Comparison of ENCODE assay signal across 8 cellular contexts in genomic region chr1:183956559-183957188, GRCh38.
DNase-seq lines count a peak whose midpoint lies in the region; FAIRE-seq and TF ChIP-seq lines count a peak whose summit lies in the region.

No MANE protein-coding gene starts in this region.

- no peak overlapping the region for H2BK15ac ChIP-seq in H9 (ENCODE audit: low read depth, low read length)

- no peak overlapping the region for H3K56ac ChIP-seq in H9 (ENCODE audit: insufficient read length, low read depth, low read length)

- POLR2A ChIA-PET in activated CD4-positive, alpha-beta memory T cell treated with anti-CD3 and anti-CD28 coated beads for 36 hours (lab: Charles Lee) = interaction anchor here (0.9 to 2.0 kb wide), 3 partner anchors 41 to 305 kb away, joined by 3 to 7 read pairs (median 3); no protein-coding TSS in a partner anchor

- H2BK12ac ChIP-seq in H9 (ENCODE audit: insufficient read length, low read depth, low read length) = peak overlapping the region; percentile 45

- H3K4ac ChIP-seq in H9 (ENCODE audit: low read depth, low read length) = no peak overlapping the region

- no peaks in the 10 kb centered on the region for H3K9me3 Mint-ChIP-seq in H9
- H3K9me3 Mint-ChIP-seq in activated CD4-positive, alpha-beta memory T cell treated with anti-CD3 and anti-CD28 coated beads for 36 hours = no peaks in the 10 kb centered on the region

- H3K36me3 ChIP-seq in fibroblast of lung (ENCODE audit: control insufficient read depth, insufficient read depth, low read length) (no peaks in the 10 kb centered on the region), small intestine (ENCODE audit: control insufficient read depth in 2 of 2, insufficient read depth in 2 of 2, low read length in 2 of 2) (no peaks in the 10 kb centered on the region), prostate gland (no peaks in the 10 kb centered on the region)

- H3K4me3 ChIP-seq in fibroblast of lung (replicated peaks in 1 of 4; ENCODE audit: control extremely low read depth in 1 of 4, insufficient read depth in 1 of 4, low read depth in 3 of 4, low read length in 4 of 4) (no peak overlapping the region), small intestine (ENCODE audit: low read depth in 1 of 2, low read length in 2 of 2) (no peak overlapping the region), prostate gland (no peak overlapping the region)

- H3K4me1 Mint-ChIP-seq in H9 = no peaks in the 10 kb centered on the region
- peaks cover 17% of the 10 kb centered on the region for H3K4me1 Mint-ChIP-seq in activated CD4-positive, alpha-beta memory T cell treated with anti-CD3 and anti-CD28 coated beads for 36 hours (ENCODE audit: low read depth)

- H4K8ac ChIP-seq in H9 (replicated peaks; ENCODE audit: insufficient read length, low read depth, low read length) = no peak overlapping the region

- no peak overlapping the region for H4K91ac ChIP-seq in H9 (ENCODE audit: insufficient read length, low read depth, low read length)

- DNase-seq in GM10266 (ENCODE audit: extremely low spot score) = peak; percentile 80
- DNase-seq in H9 = no peak
- peak; percentile 87 for DNase-seq in M059J (ENCODE audit: low read depth)
- DNase-seq in activated CD4-positive, alpha-beta memory T cell treated with anti-CD3 and anti-CD28 coated beads for 36 hours = peak; percentile 72
- DNase-seq in fibroblast of lung (ENCODE audit: low read depth in 2 of 2) = peak; percentile 72 to 90
- DNase-seq in small intestine = peak; percentile 65
- DNase-seq in NCI-H524 (lab: John Stamatoyannopoulos, UW) = no peak
- DNase-seq in prostate gland (ENCODE audit: low spot score) = no peak

- no peak overlapping the region for H3K4me2 ChIP-seq in H9 (ENCODE audit: insufficient read depth, insufficient read length, low read length)
- H3K4me2 ChIP-seq in fibroblast of lung (ENCODE audit: extremely low read depth, insufficient read depth, low read length) = no peak overlapping the region

- H3K9ac ChIP-seq in H9 (ENCODE audit: extremely low read depth, insufficient read length, low read length) = no peak overlapping the region
- no peak overlapping the region for H3K9ac ChIP-seq in fibroblast of lung (ENCODE audit: insufficient read depth, low read length)

- WGBS in H9 (ENCODE audit: extremely low coverage, insufficient read length, low lambda C conversion rate) = no CpG with 5 or more reads among the region's 2 CpGs
- WGBS in small intestine, 3 donors = 50 to 76% (median 57%) methylated on average over 2 of the region's 2 CpGs
- 72% methylated on average over 2 of the region's 2 CpGs for WGBS in prostate gland

- H3K4me1 ChIP-seq in H9 (ENCODE audit: insufficient read depth, low read length) (no peaks in the 10 kb centered on the region), fibroblast of lung (ENCODE audit: control insufficient read depth, extremely low read depth, insufficient read depth, low read length) (peaks cover 2% of the 10 kb centered on the region), small intestine (ENCODE audit: control insufficient read depth in 2 of 2, insufficient read depth in 1 of 2, low read depth in 1 of 2, low read length in 1 of 2) (no peaks in the 10 kb centered on the region), prostate gland (replicated peaks) (no peaks in the 10 kb centered on the region)

- H3K79me2 ChIP-seq in H9 (ENCODE audit: insufficient read depth, low read length) (no peaks in the 10 kb centered on the region), fibroblast of lung (ENCODE audit: control insufficient read depth, insufficient read depth, low read length) (no peaks in the 10 kb centered on the region)

- peaks cover 11% of the 10 kb centered on the region; the same call in 1 of the 2 replicates for H3K27me3 Mint-ChIP-seq in H9 (ENCODE audit: low read depth)
- H3K27me3 Mint-ChIP-seq in activated CD4-positive, alpha-beta memory T cell treated with anti-CD3 and anti-CD28 coated beads for 36 hours = no peaks in the 10 kb centered on the region

- H2BK20ac ChIP-seq in H9 (ENCODE audit: low read depth, low read length, poor library complexity, severe bottlenecking) = no peak overlapping the region

- no peaks in the 10 kb centered on the region for H3K23me2 ChIP-seq in H9 (ENCODE audit: insufficient read length, low read depth, low read length, poor library complexity, severe bottlenecking)

- CTCF ChIA-PET in activated CD4-positive, alpha-beta memory T cell treated with anti-CD3 and anti-CD28 coated beads for 36 hours (lab: Charles Lee) = interaction anchor here (1.2 to 4.0 kb wide), 4 partner anchors 41 to 301 kb away, joined by 3 to 22 read pairs (median 8); no protein-coding TSS in a partner anchor

- no peak overlapping the region for H2AFZ ChIP-seq in H9 (ENCODE audit: low read length)
- peak overlapping the region; percentile 19 for H2AFZ ChIP-seq in fibroblast of lung (ENCODE audit: low read length)

- intact Hi-C loops in activated CD4-positive, alpha-beta memory T cell treated with anti-CD3 and anti-CD28 coated beads for 36 hours (cut with micrococcal nuclease) = loop anchor here (1.0 to 10.0 kb wide), 10 partner anchors 32 to 936 kb away; partner anchors contain the start of genes COLGALT2 and SMG7
- intact Hi-C loops in prostate gland (cut with DNase I) = no loop called here

- H3K4me3 Mint-ChIP-seq in H9 = no peak overlapping the region
- H3K4me3 Mint-ChIP-seq in activated CD4-positive, alpha-beta memory T cell treated with anti-CD3 and anti-CD28 coated beads for 36 hours = no peak overlapping the region

- no peak overlapping the region for H2BK120ac ChIP-seq in H9 (ENCODE audit: low read depth, low read length, poor library complexity, severe bottlenecking)

- H3K79me1 ChIP-seq in H9 (ENCODE audit: insufficient read depth, low read depth, low read length, poor library complexity, severe bottlenecking) = no peaks in the 10 kb centered on the region

- no peak overlapping the region for H3K23ac ChIP-seq in H9 (ENCODE audit: insufficient read length, low read depth, low read length)

- no peak overlapping the region for H3K18ac ChIP-seq in H9 (ENCODE audit: insufficient read length, low read depth, low read length)

- H3K36me3 Mint-ChIP-seq in H9 (ENCODE audit: insufficient read depth in 1 of 3, low read depth in 3 of 3) = no peaks in the 10 kb centered on the region
- H3K36me3 Mint-ChIP-seq in activated CD4-positive, alpha-beta memory T cell treated with anti-CD3 and anti-CD28 coated beads for 36 hours = no peaks in the 10 kb centered on the region

- no peaks in the 10 kb centered on the region for H4K20me1 ChIP-seq in H9 (ENCODE audit: control insufficient read depth, insufficient read depth, insufficient read length)
- no peaks in the 10 kb centered on the region for H4K20me1 ChIP-seq in fibroblast of lung (ENCODE audit: control insufficient read depth, extremely low read depth, insufficient read depth, low read length)

- H2AK5ac ChIP-seq in H9 (ENCODE audit: insufficient read length, low read length) = no peak overlapping the region

- FAIRE-seq in small intestine (lab: Jason Lieb, UNC) = no peak

- H3K27me3 ChIP-seq in H9 (ENCODE audit: insufficient read depth, low read length) (no peaks in the 10 kb centered on the region), fibroblast of lung (ENCODE audit: control insufficient read depth, insufficient read depth, low read length) (no peaks in the 10 kb centered on the region), small intestine (ENCODE audit: control insufficient read depth in 2 of 2, insufficient read depth in 2 of 2, low read length in 2 of 2) (no peaks in the 10 kb centered on the region), prostate gland (replicated peaks; ENCODE audit: insufficient read depth) (no peaks in the 10 kb centered on the region)

- H3K27ac ChIP-seq in H9 (ENCODE audit: insufficient read length, low read depth, low read length) (no peak overlapping the region), fibroblast of lung (ENCODE audit: insufficient read depth, low read length) (no peak overlapping the region), small intestine (ENCODE audit: low read depth in 1 of 2, low read length in 1 of 2) (peak overlapping the region in 1 of 2 donors; percentile 70), prostate gland (peak overlapping the region in 1 of 2 donors; percentile 2)

- no peak overlapping the region for H4K5ac ChIP-seq in H9 (ENCODE audit: insufficient read length, low read depth, low read length)

- H3K9me3 ChIP-seq in H9 (ENCODE audit: control insufficient read depth, low read depth, low read length) (no peaks in the 10 kb centered on the region), fibroblast of lung (ENCODE audit: control insufficient read depth, insufficient read depth, low read depth, low read length) (no peaks in the 10 kb centered on the region), small intestine (ENCODE audit: control insufficient read depth, low read depth) (no peaks in the 10 kb centered on the region), prostate gland (no peaks in the 10 kb centered on the region)

- no peak overlapping the region for H3K27ac Mint-ChIP-seq in H9
- no peak overlapping the region for H3K27ac Mint-ChIP-seq in activated CD4-positive, alpha-beta memory T cell treated with anti-CD3 and anti-CD28 coated beads for 36 hours

- no peak overlapping the region for H2BK5ac ChIP-seq in H9 (ENCODE audit: insufficient read length, low read length)

- peak; percentile 30 for TF ChIP-seq CTCF in GM10266 (IDR thresholded peaks at IDR 0.05; ENCODE audit: control insufficient read depth, insufficient read depth, low read depth, missing control alignments)
- TF ChIP-seq CTCF in H9 (conservative IDR thresholded peaks at IDR 0.05) = no peak
- TF ChIP-seq CTCF in fibroblast of lung (conservative IDR thresholded peaks at IDR 0.05 in 1 of 2, IDR thresholded peaks at IDR 0.05 in 1 of 2; ENCODE audit: low read depth in 1 of 2, low read length in 2 of 2) = peak; percentile 35 to 41
- TF ChIP-seq CTCF in prostate gland (IDR thresholded peaks at IDR 0.05) = peak in 1 of 4 experiments; percentile 9

- no peak overlapping the region for H3T11ph ChIP-seq in H9 (ENCODE audit: low read length)

- no peak for TF ChIP-seq POLR2A in prostate gland (IDR thresholded peaks at IDR 0.05)

- H3K14ac ChIP-seq in H9 (ENCODE audit: insufficient read depth, low read length) = no peak overlapping the region

Comparison
In these comparisons a context has a peak if more than half of its experiments do, and no peak if none do; other contexts are left out.
1. DNase-seq: peak in GM10266 (single experiment), M059J (single experiment), activated CD4-positive, alpha-beta memory T cell treated with anti-CD3 and anti-CD28 coated beads for 36 hours (single experiment), fibroblast of lung (2 of 2) and small intestine (single experiment); none in H9 (single experiment), NCI-H524 (0 of 2) and prostate gland (single experiment).